33 cellular contexts compared by ENCODE assay signal in genomic region chr20:57313230-57313629, GRCh38. TPM values are rescaled to one million over a fixed set of nuclear protein-coding genes. Genes with fewer than 3 reads are reported as not detected.
"Had no signal": no experiment of that assay in that cellular context is flagged by ENCODE, and none has a peak within 500 bp of the region (broad histone marks: within the 10 kb centered on the region; RNA-seq: fewer than 3 reads in every experiment).

No MANE protein-coding gene starts in this region.

- ATAC-seq: effector memory CD8-positive, alpha-beta T cell; heart right ventricle; left ventricle myocardium superior; lower lobe of right lung; natural killer cell treated with Interleukin-12 subunit alpha and Interleukin-12 subunit beta and Interleukin-15 and Interleukin-18, amount 100 ng/mL, for 72 hours; pancreas; sciatic nerve; stimulated activated effector memory CD8-positive, alpha-beta T cell treated with anti-CD3 and anti-CD28 coated beads, Interleukin-12 subunit alpha, Interleukin-12 subunit beta, amount 100 ng/mL, for 72 hours had no signal

- H3K27ac ChIP-seq: esophagus squamous epithelium, heart right ventricle, lower lobe of right lung, neutrophil, pancreas, right atrium auricular region, stomach, thyroid gland, vagina had no signal

- H3K4me1 ChIP-seq: heart right ventricle, lower lobe of right lung, pancreas, right atrium auricular region, stomach had no signal

- H3K4me3 ChIP-seq: esophagus squamous epithelium, heart right ventricle, lower lobe of right lung, pancreas, right atrium auricular region, smooth muscle cell, stomach, thyroid gland, vagina had no signal

- H3K4me2 ChIP-seq: smooth muscle cell had no signal

- H3K36me3 ChIP-seq: esophagus squamous epithelium, heart right ventricle, lower lobe of right lung, neutrophil, pancreas, right atrium auricular region, stomach, thyroid gland, vagina had no signal

- H3K9me3 ChIP-seq: esophagus squamous epithelium, heart right ventricle, lower lobe of right lung, neutrophil, pancreas, right atrium auricular region, stomach, thyroid gland, vagina had no signal

- H3K27me3 ChIP-seq: pancreas, right atrium auricular region, thyroid gland, vagina had no signal

- DNase-seq: cortex of kidney; effector memory CD8-positive, alpha-beta T cell; erythroblast; esophagus squamous epithelium; foreskin melanocyte; glutamatergic neuron; heart right ventricle; hippocampal formation; kidney glomerular epithelial cell; left ventricle myocardium superior; lower lobe of right lung; naive B cell; pancreas; stimulated activated CD4-positive, alpha-beta T cell treated with anti-CD3 and anti-CD28 coated beads, Interleukin-2, amount 100 ng/mL, for 24 hours; stimulated activated CD4-positive, alpha-beta T cell treated with anti-CD3 and anti-CD28 coated beads, Interleukin-4, amount 100 ng/mL, for 24 hours; stimulated activated naive CD4-positive, alpha-beta T cell treated with Interleukin-2 at 50 U/mL for 16 hours; stomach; thyroid gland had no signal

RNA-seq across cellular contexts. Expression of gene SPO11, which starts 16.4 kb away (rescaled TPM):
- total RNA-seq: dermis microvascular lymphatic vessel endothelial cell; esophagus squamous epithelium; heart right ventricle; left ventricle myocardium superior; lower lobe of right lung; mononuclear cell; natural killer cell treated with Interleukin-12 subunit alpha and Interleukin-12 subunit beta and Interleukin-15 and Interleukin-18, amount 100 ng/mL, for 72 hours; neural crest cell; omental fat pad; pancreas; progenitor cell of endocrine pancreas; right atrium auricular region; sciatic nerve; smooth muscle cell; stomach; subcutaneous adipose tissue; temporal lobe; thyroid gland; ureter; vagina had no signal

RNA-seq across cellular contexts. Expression of gene BMP7, which starts 46.8 kb away (rescaled TPM):
- total RNA-seq: dermis microvascular lymphatic vessel endothelial cell; mononuclear cell; natural killer cell treated with Interleukin-12 subunit alpha and Interleukin-12 subunit beta and Interleukin-15 and Interleukin-18, amount 100 ng/mL, for 72 hours had no signal
